ENCODE assay signal across 15 cellular contexts in the genomic region with DNA sequence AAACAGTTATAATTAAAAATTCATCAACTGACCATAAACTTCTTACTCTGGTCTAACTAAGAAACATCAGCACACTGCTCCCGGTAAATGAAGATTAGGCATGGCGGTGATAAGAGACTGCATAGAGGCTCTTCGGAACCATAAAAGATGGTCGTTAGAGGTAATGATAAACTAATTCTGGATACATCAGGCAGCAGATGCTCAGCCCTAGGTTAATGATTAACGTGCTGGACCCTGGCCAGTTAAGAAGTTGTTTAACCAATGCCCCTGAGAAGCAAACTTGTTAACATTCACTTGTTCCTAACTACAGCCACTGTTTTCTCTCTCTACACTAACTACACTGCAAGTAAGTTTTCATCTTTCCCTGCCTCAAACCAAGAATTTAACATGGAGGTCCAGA.
DNase-seq lines count a peak whose midpoint lies in the region; ATAC-seq and TF ChIP-seq lines count a peak whose summit lies in the region.
"Had no signal": no experiment of that assay in that cellular context is flagged by ENCODE, and none has a peak within 500 bp of the region (broad histone marks: within the 10 kb centered on the region; RNA-seq: fewer than 3 reads in every experiment).

No MANE protein-coding gene starts in this region.

- peaks cover 21% of the 10 kb centered on the region for H3K4me1 ChIP-seq in endodermal cell (ENCODE audit: control insufficient read depth, insufficient read depth, low read length)

- H3K4me3 Mint-ChIP-seq in endodermal cell (no peak overlapping the region), mesothelial cell of epicardium (no peak overlapping the region), type B pancreatic cell (peak overlapping the region; percentile 65)
- H3K4me3 Mint-ChIP-seq: activated naive CD4-positive, alpha-beta T cell treated with anti-CD3 and anti-CD28 coated beads, Interleukin-2, amount 10 ng/mL, durations not matched to agents 7 days and 5 days; CD8-positive, alpha-beta memory T cell had no signal

- H3K9ac ChIP-seq in endodermal cell (ENCODE audit: extremely low read depth, low read length, poor library complexity, severe bottlenecking) = no peak overlapping the region

- H3K27me3 Mint-ChIP-seq in endodermal cell (ENCODE audit: insufficient read depth) = peaks cover 35% of the 10 kb centered on the region
- no peaks in the 10 kb centered on the region for H3K27me3 Mint-ChIP-seq in mesothelial cell of epicardium (ENCODE audit: low read depth)
- H3K27me3 Mint-ChIP-seq in type B pancreatic cell = peaks cover under 1% of the 10 kb centered on the region
- H3K27me3 Mint-ChIP-seq: activated naive CD4-positive, alpha-beta T cell treated with anti-CD3 and anti-CD28 coated beads, Interleukin-2, amount 10 ng/mL, durations not matched to agents 7 days and 5 days had no signal

- ATAC-seq in HG03520 (IDR thresholded peaks at IDR 0.05; ENCODE audit: unreplicated experiment) = no peak

- no peaks in the 10 kb centered on the region for H3K36me3 Mint-ChIP-seq in endodermal cell (ENCODE audit: low read depth)
- H3K36me3 Mint-ChIP-seq in mesothelial cell of epicardium = no peaks in the 10 kb centered on the region
- H3K36me3 Mint-ChIP-seq in type B pancreatic cell = no peaks in the 10 kb centered on the region
- H3K36me3 Mint-ChIP-seq: activated naive CD4-positive, alpha-beta T cell treated with anti-CD3 and anti-CD28 coated beads, Interleukin-2, amount 10 ng/mL, durations not matched to agents 7 days and 5 days; CD8-positive, alpha-beta memory T cell had no signal

- H3K4me1 Mint-ChIP-seq in endodermal cell = peaks cover 51% of the 10 kb centered on the region
- H3K4me1 Mint-ChIP-seq in mesothelial cell of epicardium = peaks cover 50% of the 10 kb centered on the region
- H3K4me1 Mint-ChIP-seq in type B pancreatic cell (ENCODE audit: unreplicated experiment) = peaks cover 49% of the 10 kb centered on the region
- H3K4me1 Mint-ChIP-seq: activated naive CD4-positive, alpha-beta T cell treated with anti-CD3 and anti-CD28 coated beads, Interleukin-2, amount 10 ng/mL, durations not matched to agents 7 days and 5 days; CD8-positive, alpha-beta memory T cell had no signal

- H3K27ac Mint-ChIP-seq in endodermal cell = no peak overlapping the region
- H3K27ac Mint-ChIP-seq in mesothelial cell of epicardium = peak overlapping the region; percentile 0
- peak overlapping the region; percentile 6 for H3K27ac Mint-ChIP-seq in type B pancreatic cell
- H3K27ac Mint-ChIP-seq: activated naive CD4-positive, alpha-beta T cell treated with anti-CD3 and anti-CD28 coated beads, Interleukin-2, amount 10 ng/mL, durations not matched to agents 7 days and 5 days; CD8-positive, alpha-beta memory T cell had no signal

- H3K27me3 ChIP-seq in endodermal cell (ENCODE audit: control insufficient read depth, insufficient read depth, low read length, poor library complexity, severe bottlenecking) = peaks cover 29% of the 10 kb centered on the region
- H3K27me3 ChIP-seq: ovary had no signal

- peaks cover 6% of the 10 kb centered on the region for H3K36me3 ChIP-seq in endodermal cell (ENCODE audit: control insufficient read depth, insufficient read depth, low read length)
- H3K36me3 ChIP-seq: ovary had no signal

- H3K9me3 ChIP-seq in endodermal cell (ENCODE audit: control insufficient read depth, low read length) = no peaks in the 10 kb centered on the region
- H3K9me3 ChIP-seq: ovary had no signal

- peak; percentile 6 for DNase-seq in NCI-H82 (lab: John Stamatoyannopoulos, UW)
- no peak for DNase-seq in NCI-H82 treated with DMSO at 0.1 percent for 48 hours (lab: John Stamatoyannopoulos, UW; ENCODE audit: unreplicated experiment)
- DNase-seq in endodermal cell = no peak
- no peak for DNase-seq in mesothelial cell of epicardium (ENCODE audit: low spot score in 2 of 2, unreplicated experiment in 2 of 2)
- no peak for DNase-seq in type B pancreatic cell (ENCODE audit: extremely low spot score, unreplicated experiment)
- no peak for DNase-seq in SIG-M5 (lab: John Stamatoyannopoulos, UW)
- DNase-seq in NCI-H2196 (lab: John Stamatoyannopoulos, UW; ENCODE audit: unreplicated experiment) = no peak
- DNase-seq: activated naive CD4-positive, alpha-beta T cell treated with anti-CD3 and anti-CD28 coated beads, Interleukin-2, amount 10 ng/mL, durations not matched to agents 7 days and 5 days; CD8-positive, alpha-beta memory T cell; effector CD8-positive, alpha-beta T cell; midbrain; NCI-H146; ovary; substantia nigra had no signal

- H3K27ac ChIP-seq in endodermal cell (ENCODE audit: low read depth, low read length) = no peak overlapping the region

- TF ChIP-seq CTCF in endodermal cell (conservative IDR thresholded peaks at IDR 0.05) (no peak), mesothelial cell of epicardium (IDR thresholded peaks at IDR 0.05; ENCODE audit: unreplicated experiment) (no peak), type B pancreatic cell (conservative IDR thresholded peaks at IDR 0.05) (no peak)

- 65 to 77% methylated on average over 5 of the region's 5 CpGs for WGBS in endodermal cell (ENCODE audit: insufficient coverage in 1 of 2, insufficient read length in 1 of 2), 2 experiments

- H3K9me3 Mint-ChIP-seq in endodermal cell (no peaks in the 10 kb centered on the region), mesothelial cell of epicardium (no peaks in the 10 kb centered on the region), type B pancreatic cell (peaks cover 4% of the 10 kb centered on the region)
- H3K9me3 Mint-ChIP-seq: activated naive CD4-positive, alpha-beta T cell treated with anti-CD3 and anti-CD28 coated beads, Interleukin-2, amount 10 ng/mL, durations not matched to agents 7 days and 5 days; CD8-positive, alpha-beta memory T cell had no signal

- peak overlapping the region; percentile 56 for H3K4me3 ChIP-seq in endodermal cell (ENCODE audit: low read length)
- H3K4me3 ChIP-seq: ovary had no signal
